10 cellular contexts compared by ENCODE assay signal in the genomic region with DNA sequence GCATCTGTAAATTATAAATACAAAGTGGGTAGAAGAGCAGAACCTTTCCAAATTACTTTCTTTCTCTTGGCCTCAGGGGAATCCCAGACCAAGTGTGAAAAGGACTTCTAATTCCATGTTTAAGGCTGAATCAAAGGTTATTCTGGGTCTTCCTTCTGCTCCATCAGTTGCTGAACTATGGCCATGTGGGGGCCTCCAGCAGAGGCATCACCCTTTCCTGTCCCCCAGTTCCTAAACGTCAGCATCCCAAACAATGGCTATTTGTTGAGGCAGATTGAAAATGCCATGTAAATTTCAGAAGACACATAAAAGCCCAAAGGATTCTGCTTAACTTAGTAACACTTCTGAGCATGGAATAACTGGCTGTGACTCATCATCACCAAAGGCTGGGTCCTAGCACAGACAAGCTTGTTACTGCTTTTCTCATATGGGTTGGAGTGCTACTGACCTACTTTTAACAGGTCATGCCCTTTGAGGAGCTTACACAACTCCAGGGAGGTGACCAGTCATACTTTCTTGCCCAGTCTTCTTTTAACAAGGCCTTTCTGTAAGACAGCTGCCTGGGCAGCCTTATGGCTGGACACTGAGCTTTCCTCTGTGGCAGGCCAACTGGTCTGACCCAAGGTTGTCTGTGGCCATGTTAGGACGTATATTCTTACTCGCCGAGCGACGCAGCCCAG.
DNase-seq lines count a peak whose midpoint lies in the region; ATAC-seq lines count a peak whose summit lies in the region.
"Had no signal": no experiment of that assay in that cellular context is flagged by ENCODE, and none has a peak within 500 bp of the region (broad histone marks: within the 10 kb centered on the region; RNA-seq: fewer than 3 reads in every experiment).

No MANE protein-coding gene starts in this region.

- in situ Hi-C loops in G401 (cut with HindIII; ENCODE audit: low sequenced_read_pairs): no loop called here

- H2BK15ac ChIP-seq in mesenchymal stem cell (ENCODE audit: low read depth, poor library complexity, severe bottlenecking): peak overlapping the region; percentile 26

- H3K23ac ChIP-seq in mesenchymal stem cell (ENCODE audit: low read length in 2 of 2): no peak overlapping the region

- no peak overlapping the region for H2BK120ac ChIP-seq in mesenchymal stem cell (ENCODE audit: low read depth, low read length)

- H3K9me3 ChIP-seq in mesenchymal stem cell (ENCODE audit: control insufficient read depth, low read length) (no peaks in the 10 kb centered on the region), aorta (ENCODE audit: control insufficient read depth, low read length) (no peaks in the 10 kb centered on the region)

- peak overlapping the region; percentile 23 for H3K9ac ChIP-seq in mesenchymal stem cell (ENCODE audit: low read length)

- no peak overlapping the region for H2AFZ ChIP-seq in mesenchymal stem cell (ENCODE audit: low read depth, low read length)

- intact Hi-C loops in Right ventricle myocardium inferior (cut with DNase I): loop anchor here (5.0 kb wide), 1 partner anchor 92 kb away; no protein-coding TSS in a partner anchor
- intact Hi-C loops in cardiac septum (cut with DNase I): loop anchor here (5.0 to 10.0 kb wide), 3 partner anchors 38 to 137 kb away; no protein-coding TSS in a partner anchor
- intact Hi-C loops in aorta (cut with DNase I): no loop called here

- H4K8ac ChIP-seq in mesenchymal stem cell (ENCODE audit: low read length): no peak overlapping the region

- H3K4me3 ChIP-seq in mesenchymal stem cell (ENCODE audit: insufficient read depth in 1 of 2, low read depth in 1 of 2, low read length in 2 of 2) (peak overlapping the region in 1 of 2 experiments; percentile 20), aorta (ENCODE audit: low read length in 2 of 2) (no peak overlapping the region)

- DNase-seq in Right ventricle myocardium inferior (ENCODE audit: missing footprints) (peak; percentile 56), cardiac septum (ENCODE audit: low spot score) (no peak), dermis blood vessel endothelial cell (peak; percentile 84), mesenchymal stem cell (peak; percentile 96), aorta (peak in 1 of 2 donors; percentile 76), NCI-H82 (lab: John Stamatoyannopoulos, UW) (no peak), G401 (ENCODE audit: low spot score) (no peak)
- DNase-seq: CD8-positive, alpha-beta T cell; NCI-H1105 had no signal

- peak overlapping the region in 1 of 2 experiments; percentile 32 for H2BK12ac ChIP-seq in mesenchymal stem cell (ENCODE audit: low read length in 2 of 2)

- H3K36me3 ChIP-seq in mesenchymal stem cell (ENCODE audit: control insufficient read depth in 1 of 2, insufficient read depth in 2 of 2, low read depth in 1 of 2, low read length in 2 of 2): peaks cover 22 to 36% of the 10 kb centered on the region in 2 experiments
- peaks cover 0 to 8% of the 10 kb centered on the region in 2 donors for H3K36me3 ChIP-seq in aorta (ENCODE audit: control insufficient read depth in 1 of 2, insufficient read depth in 2 of 2, low read length in 1 of 2)

- ATAC-seq in Right ventricle myocardium inferior (peak; percentile 94), aorta (ENCODE audit: low FRiP score) (peak; percentile 88), GM18519 (IDR thresholded peaks at IDR 0.05; ENCODE audit: low FRiP score, unreplicated experiment) (no peak)
- ATAC-seq: CD8-positive, alpha-beta T cell had no signal

- H2AK5ac ChIP-seq in mesenchymal stem cell (ENCODE audit: low read length, severe bottlenecking): no peak overlapping the region

- H3K4me1 ChIP-seq in mesenchymal stem cell (ENCODE audit: control insufficient read depth, insufficient read depth, low read depth, low read length) (peaks cover 16% of the 10 kb centered on the region), aorta (ENCODE audit: control insufficient read depth in 1 of 2, insufficient read depth in 2 of 2, low read length in 2 of 2) (no peaks in the 10 kb centered on the region)

- H3K79me1 ChIP-seq in mesenchymal stem cell (replicated peaks; ENCODE audit: low read length, poor library complexity, severe bottlenecking): peaks cover 2% of the 10 kb centered on the region

- H3K4me2 ChIP-seq in mesenchymal stem cell (ENCODE audit: low read length, poor library complexity, severe bottlenecking): no peak overlapping the region

- peak overlapping the region; percentile 50 to 79 for H3K18ac ChIP-seq in mesenchymal stem cell (ENCODE audit: low read depth in 1 of 2, low read length in 2 of 2)

- H2BK5ac ChIP-seq in mesenchymal stem cell (ENCODE audit: low read depth, low read length, poor library complexity, severe bottlenecking): no peak overlapping the region

- H4K91ac ChIP-seq in mesenchymal stem cell (ENCODE audit: low read length): no peak overlapping the region

- peak overlapping the region in 1 of 2 experiments; percentile 20 for H3K4ac ChIP-seq in mesenchymal stem cell (ENCODE audit: low read depth in 1 of 2, low read length in 2 of 2)

- WGBS in mesenchymal stem cell: 69% methylated on average over 6 of the region's 6 CpGs
- 84 to 87% methylated on average over 6 of the region's 6 CpGs for WGBS in aorta, 2 donors

- no peaks in the 10 kb centered on the region for H3K27me3 ChIP-seq in mesenchymal stem cell (ENCODE audit: control insufficient read depth in 1 of 2, insufficient read depth in 1 of 2, low read length in 2 of 2)
- no peaks in the 10 kb centered on the region for H3K27me3 ChIP-seq in aorta (ENCODE audit: control insufficient read depth in 1 of 2, insufficient read depth in 2 of 2, low read length in 1 of 2)

- peak overlapping the region; percentile 43 for H3K27ac ChIP-seq in mesenchymal stem cell (ENCODE audit: low read length, poor library complexity, severe bottlenecking)
- H3K27ac ChIP-seq in aorta (ENCODE audit: low read depth in 1 of 2, low read length in 2 of 2): no peak overlapping the region

- H3K14ac ChIP-seq in mesenchymal stem cell (ENCODE audit: low read length in 2 of 2): no peak overlapping the region

Comparison
In these comparisons a context has a peak if more than half of its experiments do, and no peak if none do; other contexts are left out.
1. DNase-seq: peak in Right ventricle myocardium inferior (single experiment), dermis blood vessel endothelial cell (single experiment) and mesenchymal stem cell (single experiment); none in cardiac septum (single experiment), NCI-H82 (single experiment) and G401 (single experiment).
2. intact Hi-C loops: an anchor here in Right ventricle myocardium inferior (5.0 kb wide) and cardiac septum (5.0 to 10.0 kb wide); none called in aorta.